Comparison of ENCODE assay signal across 10 cellular contexts in genomic region chr17:66724581-66725341, GRCh38.
DNase-seq lines count a peak whose midpoint lies in the region; ATAC-seq, FAIRE-seq and TF ChIP-seq lines count a peak whose summit lies in the region.
"Had no signal": no experiment of that assay in that cellular context is flagged by ENCODE, and none has a peak within 500 bp of the region (broad histone marks: within the 10 kb centered on the region; RNA-seq: fewer than 3 reads in every experiment).

No MANE protein-coding gene starts in this region.

- intact Hi-C loops in naive thymus-derived CD4-positive, alpha-beta T cell (cut with micrococcal nuclease), result no loop called here
- intact Hi-C loops in OCI-LY7 (cut with micrococcal nuclease; ENCODE audit: unreplicated experiment), result no loop called here

- H3K27me3 Mint-ChIP-seq in naive thymus-derived CD4-positive, alpha-beta T cell, result no peaks in the 10 kb centered on the region
- H3K27me3 Mint-ChIP-seq: activated CD4-positive, alpha-beta T cell treated with anti-CD3 and anti-CD28 coated beads for 36 hours had no signal

- H3K27ac Mint-ChIP-seq in naive thymus-derived CD4-positive, alpha-beta T cell, result peak overlapping the region in 8 of 9 donors; percentile 7 to 86 (median 42)
- H3K27ac Mint-ChIP-seq: activated CD4-positive, alpha-beta T cell treated with anti-CD3 and anti-CD28 coated beads for 36 hours had no signal

- H3K4me1 Mint-ChIP-seq in naive thymus-derived CD4-positive, alpha-beta T cell, result peaks cover 9 to 40% (median 20%) of the 10 kb centered on the region in 7 donors
- H3K4me1 Mint-ChIP-seq: activated CD4-positive, alpha-beta T cell treated with anti-CD3 and anti-CD28 coated beads for 36 hours had no signal

- H3K4me3 ChIP-seq in naive thymus-derived CD4-positive, alpha-beta T cell (ENCODE audit: low read length), result no peak overlapping the region
- H3K4me3 ChIP-seq in OCI-LY7 (ENCODE audit: low read depth, low read length, poor library complexity, severe bottlenecking), result no peak overlapping the region

- H3K36me3 ChIP-seq in naive thymus-derived CD4-positive, alpha-beta T cell (ENCODE audit: control insufficient read depth in 2 of 3, insufficient read depth in 3 of 3, low read length in 3 of 3), result no peaks in the 10 kb centered on the region
- no peaks in the 10 kb centered on the region for H3K36me3 ChIP-seq in OCI-LY7 (ENCODE audit: insufficient read depth, low read length)

- no peak for FAIRE-seq in GM12891 (lab: Jason Lieb, UNC)
- FAIRE-seq in D721Med (lab: Jason Lieb, UNC), result no peak

- POLR2A ChIA-PET in naive thymus-derived CD4-positive, alpha-beta T cell (lab: Charles Lee), result no interaction called here
- POLR2A ChIA-PET in OCI-LY7 (lab: Charles Lee), result no interaction called here

- no peaks in the 10 kb centered on the region for H3K9me2 ChIP-seq in OCI-LY7 (ENCODE audit: insufficient read depth, low read length)

- BruUV-seq in OCI-LY7 (replicated peaks; lab: Mats Ljungman, UMichigan), result no TSS peak

- H3K27ac ChIP-seq in naive thymus-derived CD4-positive, alpha-beta T cell (ENCODE audit: low read depth, low read length), result no peak overlapping the region
- H3K27ac ChIP-seq in OCI-LY7 (ENCODE audit: low read depth, low read length, poor library complexity, severe bottlenecking), result no peak overlapping the region
- H3K27ac ChIP-seq: HL-60 had no signal

- TF ChIP-seq CTCF in OCI-LY7 (conservative IDR thresholded peaks at IDR 0.05; ENCODE audit: low read length) (no peak), D721Med (IDR thresholded peaks at IDR 0.05; ENCODE audit: insufficient read depth, missing control alignments) (no peak)

- peak; percentile 12 for DNase-seq in DMS79 (lab: John Stamatoyannopoulos, UW)
- DNase-seq in NCI-H2081 treated with DMSO at 0.1 percent for 48 hours (lab: John Stamatoyannopoulos, UW), result peak; percentile 86
- peak; percentile 71 for DNase-seq in dedifferentiated amniotic fluid mesenchymal stem cell (ENCODE audit: extremely low spot score)
- DNase-seq in naive thymus-derived CD4-positive, alpha-beta T cell, result no peak
- DNase-seq in GM12891 (ENCODE audit: insufficient read length, low spot score), result no peak
- DNase-seq in OCI-LY7 (ENCODE audit: low spot score), result no peak
- DNase-seq in D721Med (ENCODE audit: insufficient read length, low spot score), result no peak
- DNase-seq: activated CD4-positive, alpha-beta T cell treated with anti-CD3 and anti-CD28 coated beads for 36 hours had no signal

- H3K4me1 ChIP-seq in naive thymus-derived CD4-positive, alpha-beta T cell (ENCODE audit: control insufficient read depth in 2 of 2, insufficient read depth in 2 of 2, low read length in 2 of 2), result no peaks in the 10 kb centered on the region
- H3K4me1 ChIP-seq in OCI-LY7 (ENCODE audit: insufficient read depth, low read length, poor library complexity, severe bottlenecking), result no peaks in the 10 kb centered on the region

- H2AFZ ChIP-seq in OCI-LY7 (ENCODE audit: low read length), result no peak overlapping the region

- no peak overlapping the region for H3K4me3 Mint-ChIP-seq in naive thymus-derived CD4-positive, alpha-beta T cell
- H3K4me3 Mint-ChIP-seq: activated CD4-positive, alpha-beta T cell treated with anti-CD3 and anti-CD28 coated beads for 36 hours had no signal

- H3K9me3 Mint-ChIP-seq in naive thymus-derived CD4-positive, alpha-beta T cell, result peaks cover 0 to 12% (median 0%) of the 10 kb centered on the region in 11 donors

- H3K79me2 ChIP-seq in OCI-LY7 (ENCODE audit: insufficient read depth, low read depth, low read length), result no peaks in the 10 kb centered on the region

- no peak for TF ChIP-seq POLR2A in GM12891 (IDR thresholded peaks at IDR 0.05; ENCODE audit: low read depth, low read length)

- no peaks in the 10 kb centered on the region for H3K9me3 ChIP-seq in naive thymus-derived CD4-positive, alpha-beta T cell (ENCODE audit: control insufficient read depth in 2 of 3, low read length in 3 of 3)
- no peaks in the 10 kb centered on the region for H3K9me3 ChIP-seq in OCI-LY7 (ENCODE audit: low read length)

- H4K20me1 ChIP-seq in OCI-LY7 (ENCODE audit: insufficient read depth, low read length), result no peaks in the 10 kb centered on the region

- H3K27me3 ChIP-seq in naive thymus-derived CD4-positive, alpha-beta T cell (ENCODE audit: control insufficient read depth in 2 of 2, insufficient read depth in 2 of 2, low read length in 2 of 2), result no peaks in the 10 kb centered on the region

- ATAC-seq in naive thymus-derived CD4-positive, alpha-beta T cell, result no peak
- ATAC-seq in HG03045 (IDR thresholded peaks at IDR 0.05; ENCODE audit: unreplicated experiment), result no peak
- ATAC-seq: activated CD4-positive, alpha-beta T cell treated with anti-CD3 and anti-CD28 coated beads for 36 hours had no signal

- CTCF ChIA-PET in naive thymus-derived CD4-positive, alpha-beta T cell (lab: Charles Lee), result interaction anchor here (0.7 kb wide), 1 partner anchor 635 kb away, joined by 4 read pairs; no protein-coding TSS in a partner anchor
- CTCF ChIA-PET in OCI-LY7 (lab: Charles Lee; ENCODE audit: unreplicated experiment), result no interaction called here

- peaks cover 0 to 17% (median 0%) of the 10 kb centered on the region in 5 donors for H3K36me3 Mint-ChIP-seq in naive thymus-derived CD4-positive, alpha-beta T cell

- no peak overlapping the region for H3K4me2 ChIP-seq in OCI-LY7 (ENCODE audit: low read length)

TF ChIP-seq in GM12891, 5 proteins besides CTCF, POLR2A, EP300 and RAD21:
- TF ChIP-seq SPI1 (IDR thresholded peaks at IDR 0.05; ENCODE audit: low read depth, low read length) (no peak), TAF1 (IDR thresholded peaks at IDR 0.05; ENCODE audit: low read depth, low read length) (no peak), PAX5 (IDR thresholded peaks at IDR 0.05; ENCODE audit: insufficient read depth, low read length, severe bottlenecking) (no peak), POLR2AphosphoS5 (IDR thresholded peaks at IDR 0.05; ENCODE audit: low read depth, low read length) (no peak), POU2F2 (IDR thresholded peaks at IDR 0.05; ENCODE audit: low read depth, low read length) (no peak)

Comparison
In these comparisons a context has a peak if more than half of its experiments do, and no peak if none do; other contexts are left out.
1. DNase-seq: peak in DMS79 (single experiment), NCI-H2081 treated with DMSO at 0.1 percent for 48 hours (single experiment) and dedifferentiated amniotic fluid mesenchymal stem cell (single experiment); none in naive thymus-derived CD4-positive, alpha-beta T cell (0 of 9), GM12891 (single experiment), OCI-LY7 (single experiment) and D721Med (single experiment).